19 cellular contexts compared by ENCODE assay signal in genomic region chr12:75259170-75259569, GRCh38. TPM values are rescaled to one million over a fixed set of nuclear protein-coding genes. Genes with fewer than 3 reads are reported as not detected.
DNase-seq lines count a peak whose midpoint lies in the region; ATAC-seq, FAIRE-seq and TF ChIP-seq lines count a peak whose summit lies in the region.
"Had no signal": no experiment of that assay in that cellular context is flagged by ENCODE, and none has a peak within 500 bp of the region (broad histone marks: within the 10 kb centered on the region; RNA-seq: fewer than 3 reads in every experiment).

No MANE protein-coding gene starts in this region.

- H3K79me2 ChIP-seq in GM23338 (replicated peaks; ENCODE audit: insufficient read depth) (no peaks in the 10 kb centered on the region), osteoblast (ENCODE audit: insufficient read depth, low read length) (no peaks in the 10 kb centered on the region)

- TF ChIP-seq POLR2A in GM12891 (IDR thresholded peaks at IDR 0.05; ENCODE audit: low read depth, low read length) = no peak

- H3K4me3 Mint-ChIP-seq in GM23338 = no peak overlapping the region
- no peak overlapping the region for H3K4me3 Mint-ChIP-seq in T-helper 17 cell
- H3K4me3 Mint-ChIP-seq: CD4-positive, CD25-positive, alpha-beta regulatory T cell had no signal

- H3K9ac ChIP-seq in NT2/D1 (ENCODE audit: insufficient read length, low read depth) = no peak overlapping the region
- H3K9ac ChIP-seq in iPS-20b (ENCODE audit: low read depth, low read length) = no peak overlapping the region
- H3K9ac ChIP-seq: BLaER1 treated with 17β-estradiol and CSF1 and Interleukin-3, amounts not matched to agents 10 nM and 100 nM had no signal

- H3K36me3 Mint-ChIP-seq in GM23338 (ENCODE audit: low read depth) (no peaks in the 10 kb centered on the region), T-helper 17 cell (ENCODE audit: low read depth) (no peaks in the 10 kb centered on the region)
- H3K36me3 Mint-ChIP-seq: CD4-positive, CD25-positive, alpha-beta regulatory T cell had no signal

- H3K27ac ChIP-seq in GM23338 (ENCODE audit: low read depth) (no peak overlapping the region), iPS-20b (ENCODE audit: low read length) (no peak overlapping the region), osteoblast (ENCODE audit: low read depth, low read length) (no peak overlapping the region)
- H3K27ac ChIP-seq: BLaER1 treated with 17β-estradiol and CSF1 and Interleukin-3, amounts not matched to agents 10 nM and 100 nM had no signal

- TF ChIP-seq CTCF in GM23338 (conservative IDR thresholded peaks at IDR 0.05; ENCODE audit: low read depth in 2 of 2) (no peak), osteoblast (IDR thresholded peaks at IDR 0.05; ENCODE audit: extremely low read depth, low read depth, low read length) (no peak)

- H3K36me3 ChIP-seq in GM23338 (ENCODE audit: insufficient read depth) = no peaks in the 10 kb centered on the region
- no peaks in the 10 kb centered on the region for H3K36me3 ChIP-seq in NT2/D1 (ENCODE audit: insufficient read depth, insufficient read length, low read length)
- no peaks in the 10 kb centered on the region for H3K36me3 ChIP-seq in iPS-20b (ENCODE audit: insufficient read depth, low read depth, low read length)
- no peaks in the 10 kb centered on the region for H3K36me3 ChIP-seq in osteoblast (ENCODE audit: insufficient read depth, low read length)
- H3K36me3 ChIP-seq: BLaER1 treated with 17β-estradiol and CSF1 and Interleukin-3, amounts not matched to agents 10 nM and 100 nM had no signal

- H3K4me3 ChIP-seq in GM23338 = no peak overlapping the region
- no peak overlapping the region for H3K4me3 ChIP-seq in NT2/D1 (ENCODE audit: insufficient read length, low read depth)
- H3K4me3 ChIP-seq in iPS-20b (ENCODE audit: low read length) = 0 out of 2 replicates have a peak overlapping the region, but pooled peaks have one; percentile 18
- H3K4me3 ChIP-seq in osteoblast (ENCODE audit: insufficient read depth, low read length) = no peak overlapping the region
- H3K4me3 ChIP-seq: BLaER1 treated with 17β-estradiol and CSF1 and Interleukin-3, amounts not matched to agents 10 nM and 100 nM; GM12878 had no signal

- DNase-seq in GM23338 (ENCODE audit: low spot score) (peak; percentile 24), NT2/D1 (ENCODE audit: low read depth, low spot score) (peak; percentile 43), osteoblast (ENCODE audit: insufficient read length, low spot score, missing footprints) (peak; percentile 46), T-helper 17 cell (no peak), NCI-H2196 treated with DMSO at 0.1 percent for 48 hours (lab: John Stamatoyannopoulos, UW; ENCODE audit: unreplicated experiment) (no peak), GM12891 (ENCODE audit: insufficient read length, low spot score) (no peak)
- DNase-seq: ACHN; Calu3; CD4-positive, CD25-positive, alpha-beta regulatory T cell; DMS 273 treated with DMSO at 0.1 percent for 48 hours; GOT3; IMR-90; KBM-7 had no signal

- H3K9me2 ChIP-seq in GM23338 (ENCODE audit: insufficient read depth) = no peaks in the 10 kb centered on the region

- H3K9me3 ChIP-seq in NT2/D1 (ENCODE audit: insufficient read depth, low read length) (no peaks in the 10 kb centered on the region), iPS-20b (ENCODE audit: insufficient read depth, low read depth, low read length) (no peaks in the 10 kb centered on the region), osteoblast (ENCODE audit: low read depth, low read length) (no peaks in the 10 kb centered on the region), T-helper 17 cell (ENCODE audit: control insufficient read depth, low read length, poor library complexity, severe bottlenecking) (no peaks in the 10 kb centered on the region)
- H3K9me3 ChIP-seq: BLaER1 treated with 17β-estradiol and CSF1 and Interleukin-3, amounts not matched to agents 10 nM and 100 nM had no signal

- H3K27me3 Mint-ChIP-seq in GM23338 (ENCODE audit: insufficient read depth, low read depth, poor library complexity) (no peaks in the 10 kb centered on the region), T-helper 17 cell (no peaks in the 10 kb centered on the region)
- H3K27me3 Mint-ChIP-seq: CD4-positive, CD25-positive, alpha-beta regulatory T cell had no signal

- H4K20me1 ChIP-seq in GM23338 (replicated peaks; ENCODE audit: insufficient read depth) = no peaks in the 10 kb centered on the region
- no peaks in the 10 kb centered on the region for H4K20me1 ChIP-seq in osteoblast (ENCODE audit: insufficient read depth, low read length)
- H4K20me1 ChIP-seq: BLaER1 treated with 17β-estradiol and CSF1 and Interleukin-3, amounts not matched to agents 10 nM and 100 nM had no signal

- H3K9me3 Mint-ChIP-seq in GM23338 = no peaks in the 10 kb centered on the region

- H2AFZ ChIP-seq in GM23338 = no peak overlapping the region
- no peak overlapping the region for H2AFZ ChIP-seq in osteoblast (ENCODE audit: low read length)

- H3K4me1 ChIP-seq in GM23338 (ENCODE audit: insufficient read depth) (peaks cover 12% of the 10 kb centered on the region; the same call in 1 of the 2 replicates), NT2/D1 (ENCODE audit: insufficient read depth, insufficient read length) (no peaks in the 10 kb centered on the region), iPS-20b (ENCODE audit: insufficient read depth, low read length) (peaks cover 5% of the 10 kb centered on the region; the same call in 1 of the 2 replicates), osteoblast (ENCODE audit: insufficient read depth, low read length) (no peaks in the 10 kb centered on the region)

- H3F3A ChIP-seq in GM23338 (replicated peaks; ENCODE audit: low read depth) = no peaks in the 10 kb centered on the region

- H3K4me2 ChIP-seq in GM23338 (peak overlapping the region; percentile 16; the same call in 1 of the 2 replicates), osteoblast (ENCODE audit: insufficient read depth, low read length) (no peak overlapping the region)
- H3K4me2 ChIP-seq: BLaER1 treated with 17β-estradiol and CSF1 and Interleukin-3, amounts not matched to agents 10 nM and 100 nM had no signal

- H3K27ac Mint-ChIP-seq in GM23338 (no peak overlapping the region), T-helper 17 cell (no peak overlapping the region)
- H3K27ac Mint-ChIP-seq: CD4-positive, CD25-positive, alpha-beta regulatory T cell had no signal

- H3K27me3 ChIP-seq in GM23338 (ENCODE audit: insufficient read depth) (no peaks in the 10 kb centered on the region), NT2/D1 (ENCODE audit: insufficient read depth, insufficient read length) (no peaks in the 10 kb centered on the region), iPS-20b (ENCODE audit: insufficient read depth, low read length) (no peaks in the 10 kb centered on the region), osteoblast (ENCODE audit: insufficient read depth, low read length) (no peaks in the 10 kb centered on the region)
- H3K27me3 ChIP-seq: BLaER1 treated with 17β-estradiol and CSF1 and Interleukin-3, amounts not matched to agents 10 nM and 100 nM had no signal

- ATAC-seq in GM23338 = peak; percentile 86
- ATAC-seq in T-helper 17 cell = no peak
- ATAC-seq: GM12878, HCT116 had no signal

- no peak for FAIRE-seq in GM12891 (lab: Jason Lieb, UNC)
- FAIRE-seq: GM12878 had no signal

- H3K4me1 Mint-ChIP-seq in GM23338 = peaks cover 10% of the 10 kb centered on the region
- H3K4me1 Mint-ChIP-seq in T-helper 17 cell = peaks cover 20% of the 10 kb centered on the region

TF ChIP-seq in GM23338, 12 proteins besides CTCF, POLR2A, EP300 and RAD21 (continues in another document):
- TF ChIP-seq ZNF114 (CRISPR knock-in tag; IDR thresholded peaks at IDR 0.05) = no peak
- no peak for TF ChIP-seq POLR2AphosphoS5 (IDR thresholded peaks at IDR 0.05; ENCODE audit: low read depth)
- TF ChIP-seq ZNF331 (CRISPR knock-in tag; IDR thresholded peaks at IDR 0.05; ENCODE audit: low read depth) = no peak
- no peak for TF ChIP-seq EZH2phosphoT487 (IDR thresholded peaks at IDR 0.05; ENCODE audit: unreplicated experiment)
- TF ChIP-seq CREB1 (CRISPR knock-in tag; IDR thresholded peaks at IDR 0.05; ENCODE audit: low read depth) = no peak
- no peak for TF ChIP-seq JUNB (IDR thresholded peaks at IDR 0.05; ENCODE audit: unreplicated experiment)
- TF ChIP-seq NANOG (IDR thresholded peaks at IDR 0.05; ENCODE audit: borderline replicate concordance) = no peak

TF ChIP-seq in GM12891, 5 proteins besides CTCF, POLR2A, EP300 and RAD21:
- TF ChIP-seq PAX5 (IDR thresholded peaks at IDR 0.05; ENCODE audit: insufficient read depth, low read length, severe bottlenecking) (no peak), SPI1 (IDR thresholded peaks at IDR 0.05; ENCODE audit: low read depth, low read length) (no peak), POLR2AphosphoS5 (IDR thresholded peaks at IDR 0.05; ENCODE audit: low read depth, low read length) (no peak), POU2F2 (IDR thresholded peaks at IDR 0.05; ENCODE audit: low read depth, low read length) (no peak), TAF1 (IDR thresholded peaks at IDR 0.05; ENCODE audit: low read depth, low read length) (no peak)

RNA-seq across cellular contexts. Expression of gene KCNC2, which starts 49.5 kb away (rescaled TPM):
- 0.10 TPM in 1 of 2 replicates, not detected in the other for total RNA-seq in GM23338 (2014; rRNA removed; shearing (Covaris generic))
- polyA plus RNA-seq in GM23338 (2016; fragmentation: Nextera tagmentation; extraction: Ambion mirVana) = not detected in 2 replicates
- total RNA-seq in osteoblast (not detected in 2 replicates), T-helper 17 cell (not detected)
- not detected for polyA plus RNA-seq in GM12891 (2012; ENCODE audit: low read depth, missing spikeins)
- total RNA-seq: A172; Calu3; CD4-positive, CD25-positive, alpha-beta regulatory T cell; Daoy; GM12878; IMR-90 had no signal
- polyA plus RNA-seq: CD4-positive, CD25-positive, alpha-beta regulatory T cell; IMR-90 had no signal

Comparison
In these comparisons a context has a peak if more than half of its experiments do, and no peak if none do; other contexts are left out.
1. DNase-seq: peak in GM23338 (single experiment), NT2/D1 (single experiment) and osteoblast (single experiment); none in T-helper 17 cell (0 of 3), NCI-H2196 treated with DMSO at 0.1 percent for 48 hours (single experiment) and GM12891 (single experiment).